Comparison of ENCODE assay signal across 10 cellular contexts in the genomic region with DNA sequence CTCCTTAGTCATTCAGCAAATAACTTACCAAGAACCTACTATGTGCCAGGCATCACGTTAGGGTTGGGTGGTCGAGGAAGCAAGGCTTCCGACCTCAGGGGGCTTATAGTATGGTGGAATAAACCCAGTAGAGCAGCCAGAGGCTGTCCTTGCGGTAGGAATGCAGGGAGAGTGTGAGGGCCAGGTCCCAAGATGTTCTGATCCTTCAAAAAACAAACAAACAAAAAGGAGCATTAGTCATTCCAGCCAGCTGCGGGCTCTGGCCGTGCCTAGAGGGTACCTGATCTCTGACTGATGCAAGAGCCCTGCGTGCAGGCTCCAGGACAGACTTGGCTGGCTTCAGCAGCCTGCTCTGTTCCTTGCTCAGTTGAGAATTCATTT. TPM values are rescaled to one million over a fixed set of nuclear protein-coding genes. Genes with fewer than 3 reads are reported as not detected.
A peak's percentile ranks its signal among the peaks of the same experiment; 100 is the strongest.
DNase-seq lines count a peak whose midpoint lies in the region; ATAC-seq, FAIRE-seq and TF ChIP-seq lines count a peak whose summit lies in the region.
"Had no signal": no experiment of that assay in that cellular context is flagged by ENCODE, and none has a peak within 500 bp of the region (broad histone marks: within the 10 kb centered on the region; RNA-seq: fewer than 3 reads in every experiment).

No MANE protein-coding gene starts in this region.

- no peaks in the 10 kb centered on the region for H3K9me3 Mint-ChIP-seq in astrocyte (ENCODE audit: unreplicated experiment)
- H3K9me3 Mint-ChIP-seq: stimulated activated naive CD8-positive, alpha-beta T cell treated with anti-CD3 and anti-CD28 coated beads, Interleukin-15, Interleukin-2, amounts not matched to agents 100 ng/mL and 50 ng/mL, for 24 hours had no signal

- H3K4me3 ChIP-seq in HUES6 (ENCODE audit: low read depth, low read length) = no peak overlapping the region
- H3K4me3 ChIP-seq in astrocyte (ENCODE audit: insufficient read depth, low read depth, low read length) = no peak overlapping the region
- no peak overlapping the region for H3K4me3 ChIP-seq in lung
- H3K4me3 ChIP-seq: body of pancreas had no signal

- CTCF ChIA-PET in GM10248 (lab: Yijun Ruan, JAX) = interaction anchor here (0.9 to 2.7 kb wide), 4 partner anchors 8 to 406 kb away, joined by 3 to 8 read pairs (median 6); no protein-coding TSS in a partner anchor

- H3K27me3 Mint-ChIP-seq in astrocyte (ENCODE audit: low read depth, unreplicated experiment) = peaks cover 2% of the 10 kb centered on the region
- H3K27me3 Mint-ChIP-seq: stimulated activated naive CD8-positive, alpha-beta T cell treated with anti-CD3 and anti-CD28 coated beads, Interleukin-15, Interleukin-2, amounts not matched to agents 100 ng/mL and 50 ng/mL, for 24 hours had no signal

- POLR2A ChIA-PET in GM10248 (lab: Yijun Ruan, JAX) = no interaction called here

- H3K36me3 Mint-ChIP-seq in astrocyte (ENCODE audit: low read depth, unreplicated experiment) = peaks cover 12% of the 10 kb centered on the region

- peaks cover 16% of the 10 kb centered on the region for H3K4me1 Mint-ChIP-seq in astrocyte (ENCODE audit: low read depth, unreplicated experiment)

- peak; percentile 42 for ATAC-seq in lung (ENCODE audit: insufficient read depth, low FRiP score)
- no peak for ATAC-seq in GM19467 (IDR thresholded peaks at IDR 0.05; ENCODE audit: unreplicated experiment)
- no peak for ATAC-seq in HG03460 (IDR thresholded peaks at IDR 0.05; ENCODE audit: unreplicated experiment)
- ATAC-seq: body of pancreas had no signal

- H4K20me1 ChIP-seq in astrocyte (ENCODE audit: insufficient read depth, low read length) = peaks cover 8% of the 10 kb centered on the region

- H3K4me1 ChIP-seq in HUES6 (ENCODE audit: control insufficient read depth, insufficient read depth, low read length) (peaks cover 23% of the 10 kb centered on the region), astrocyte (ENCODE audit: insufficient read depth, low read length) (peaks cover 10% of the 10 kb centered on the region), lung (ENCODE audit: control insufficient read depth in 2 of 2, insufficient read depth in 2 of 2, low read length in 2 of 2) (peaks cover 0 to 3% of the 10 kb centered on the region in 2 donors)
- H3K4me1 ChIP-seq: body of pancreas had no signal

- H3K9ac ChIP-seq in HUES6 (ENCODE audit: low read length) = peak overlapping the region; percentile 62
- H3K9ac ChIP-seq in astrocyte (ENCODE audit: low read length) = no peak overlapping the region

- H3K4me3 Mint-ChIP-seq in astrocyte (ENCODE audit: unreplicated experiment) = peak overlapping the region; percentile 17
- H3K4me3 Mint-ChIP-seq: stimulated activated naive CD8-positive, alpha-beta T cell treated with anti-CD3 and anti-CD28 coated beads, Interleukin-15, Interleukin-2, amounts not matched to agents 100 ng/mL and 50 ng/mL, for 24 hours had no signal

- DNase-seq in AG09319 (ENCODE audit: extremely low read depth, low read depth) = peak; percentile 89
- peak; percentile 70 for DNase-seq in astrocyte (ENCODE audit: low read depth)
- peak; percentile 40 for DNase-seq in lung (ENCODE audit: low spot score)
- no peak for DNase-seq in cerebellar nuclear complex (lab: John Stamatoyannopoulos, UW)
- no peak for DNase-seq in GM10248 (ENCODE audit: extremely low spot score)

- 65 to 75% methylated on average over 7 of the region's 7 CpGs for WGBS in lung, 2 donors

- no peaks in the 10 kb centered on the region for H3K79me2 ChIP-seq in astrocyte (ENCODE audit: insufficient read depth, low read length)

- H3K4me2 ChIP-seq in astrocyte (ENCODE audit: low read length) = peak overlapping the region; percentile 35

- no peak overlapping the region for H2AFZ ChIP-seq in astrocyte (ENCODE audit: low read depth, low read length)

- peak; percentile 51 for TF ChIP-seq CTCF in AG09319 (IDR thresholded peaks at IDR 0.05; ENCODE audit: low read depth, low read length)
- peak; percentile 27 for TF ChIP-seq CTCF in astrocyte (IDR thresholded peaks at IDR 0.05; ENCODE audit: insufficient read depth, low read depth, low read length)
- TF ChIP-seq CTCF in lung (IDR thresholded peaks at IDR 0.05; ENCODE audit: control extremely low read depth, extremely low read depth) = no peak
- no peak for TF ChIP-seq CTCF in GM10248 (IDR thresholded peaks at IDR 0.05; ENCODE audit: control extremely low read depth, extremely low read depth, low read depth, missing control alignments)

- peaks cover 18% of the 10 kb centered on the region for H3K36me3 ChIP-seq in HUES6 (ENCODE audit: control insufficient read depth, insufficient read depth, low read length)
- H3K36me3 ChIP-seq in astrocyte (ENCODE audit: insufficient read depth, low read length) = peaks cover 2% of the 10 kb centered on the region
- peaks cover 0 to 16% of the 10 kb centered on the region in 2 donors for H3K36me3 ChIP-seq in lung (ENCODE audit: control insufficient read depth in 2 of 2, insufficient read depth in 2 of 2, low read length in 2 of 2)

- peak overlapping the region; percentile 95 for H3K27ac Mint-ChIP-seq in astrocyte (ENCODE audit: unreplicated experiment)
- H3K27ac Mint-ChIP-seq: stimulated activated naive CD8-positive, alpha-beta T cell treated with anti-CD3 and anti-CD28 coated beads, Interleukin-15, Interleukin-2, amounts not matched to agents 100 ng/mL and 50 ng/mL, for 24 hours had no signal

- no peaks in the 10 kb centered on the region for H3K9me3 ChIP-seq in HUES6 (ENCODE audit: control insufficient read depth, insufficient read depth, low read depth, low read length)
- no peaks in the 10 kb centered on the region for H3K9me3 ChIP-seq in astrocyte (ENCODE audit: insufficient read depth, low read depth, low read length)
- no peaks in the 10 kb centered on the region for H3K9me3 ChIP-seq in lung (ENCODE audit: control insufficient read depth in 2 of 2, insufficient read depth in 1 of 2, low read length in 1 of 2)
- H3K9me3 ChIP-seq: body of pancreas had no signal

- no peak for FAIRE-seq in astrocyte (lab: Jason Lieb, UNC)

- H3K27me3 ChIP-seq in HUES6 (ENCODE audit: control insufficient read depth, insufficient read depth, low read length) (no peaks in the 10 kb centered on the region), astrocyte (ENCODE audit: insufficient read depth, low read length) (no peaks in the 10 kb centered on the region), lung (ENCODE audit: control insufficient read depth, insufficient read depth) (no peaks in the 10 kb centered on the region)
- H3K27me3 ChIP-seq: body of pancreas had no signal

- peak overlapping the region; percentile 52 for H3K27ac ChIP-seq in HUES6 (ENCODE audit: low read depth, low read length)
- H3K27ac ChIP-seq in astrocyte (ENCODE audit: low read depth, low read length) = no peak overlapping the region
- H3K27ac ChIP-seq in lung (ENCODE audit: low read depth in 1 of 2, low read length in 1 of 2) = no peak overlapping the region
- H3K27ac ChIP-seq: body of pancreas had no signal

RNA-seq across cellular contexts. Expression of a gene that starts 18.2 kb away (rescaled TPM):
- 10.8 and 15.4 TPM in 2 replicates for total RNA-seq in astrocyte
- total RNA-seq in lung = 10 to 100 TPM; 17.1 to 21.8 TPM
- polyA plus RNA-seq in lung = 10 to 100 TPM in 1 of 2 donors, 1 to 10 TPM in 1; 9.2 to 11.6 TPM

RNA-seq across cellular contexts. Expression of a gene that starts 18.3 kb away (rescaled TPM):
- total RNA-seq in astrocyte = 31.8 and 32.7 TPM in 2 replicates
- total RNA-seq in lung = 10 to 100 TPM; 54.6 to 61.3 TPM
- polyA plus RNA-seq in lung = 10 to 100 TPM; 15.6 to 17.1 TPM

Comparison
In these comparisons a context has a peak if more than half of its experiments do, and no peak if none do; other contexts are left out.
1. DNase-seq: peak in AG09319 (single experiment), astrocyte (single experiment) and lung (single experiment); none in cerebellar nuclear complex (0 of 2) and GM10248 (single experiment).
2. CTCF ChIP-seq: peak in AG09319 (single experiment) and astrocyte (single experiment); none in lung (single experiment) and GM10248 (single experiment).